ENCODE assay signal across 10 cellular contexts in the genomic region with DNA sequence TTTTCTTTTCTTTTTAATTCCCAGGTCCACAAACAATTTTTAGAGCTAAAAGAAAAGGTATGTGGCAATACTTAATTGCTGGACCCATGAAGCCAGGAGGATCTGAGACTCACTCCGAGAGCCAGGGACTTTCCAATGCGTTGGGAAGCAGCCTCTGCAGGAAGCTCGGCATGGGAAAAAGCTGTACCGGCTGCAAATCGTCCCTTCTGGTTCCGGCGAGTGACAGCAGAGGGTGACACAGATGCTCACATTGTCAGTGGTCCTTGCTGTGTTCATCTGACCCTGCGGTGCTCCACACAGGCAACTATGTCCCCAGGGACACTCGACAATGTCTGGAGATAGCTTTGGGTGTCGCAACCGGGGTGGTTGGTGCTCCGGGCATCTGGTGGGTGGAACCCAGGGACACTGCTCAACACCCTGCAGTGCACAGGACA.
DNase-seq lines count a peak whose midpoint lies in the region; ATAC-seq, FAIRE-seq and TF ChIP-seq lines count a peak whose summit lies in the region.
"Had no signal": no experiment of that assay in that cellular context is flagged by ENCODE, and none has a peak within 500 bp of the region (broad histone marks: within the 10 kb centered on the region; RNA-seq: fewer than 3 reads in every experiment).

No MANE protein-coding gene starts in this region.

- ATAC-seq in pancreas: peak; percentile 68 to 86 (median 82)
- ATAC-seq in HG02642 (IDR thresholded peaks at IDR 0.05; ENCODE audit: poor library complexity, unreplicated experiment): no peak
- ATAC-seq: activated CD8-positive, alpha-beta T cell treated with anti-CD3 and anti-CD28 coated beads, Interleukin-2, amount 10 ng/mL, durations not matched to agents 7 days and 5 days had no signal

- peaks cover 5% of the 10 kb centered on the region for H3K9me3 Mint-ChIP-seq in endodermal cell

- TF ChIP-seq CTCF in endodermal cell (conservative IDR thresholded peaks at IDR 0.05) (no peak), pancreas (IDR thresholded peaks at IDR 0.05) (no peak)

- no peak overlapping the region for H3K9ac ChIP-seq in endodermal cell (ENCODE audit: extremely low read depth, low read length, poor library complexity, severe bottlenecking)

- H3K36me3 ChIP-seq in endodermal cell (ENCODE audit: control insufficient read depth, insufficient read depth, low read length): no peaks in the 10 kb centered on the region
- H3K36me3 ChIP-seq in pancreas: no peaks in the 10 kb centered on the region

- H3K27ac ChIP-seq in endodermal cell (ENCODE audit: low read depth, low read length) (no peak overlapping the region), pancreas (peak overlapping the region in 1 of 4 donors; percentile 15)

- H3K4me1 Mint-ChIP-seq in endodermal cell: peaks cover 25% of the 10 kb centered on the region

- H3K9me3 ChIP-seq in endodermal cell (ENCODE audit: control insufficient read depth, low read length): no peaks in the 10 kb centered on the region
- H3K9me3 ChIP-seq in pancreas: no peaks in the 10 kb centered on the region

- no peaks in the 10 kb centered on the region for H3K36me3 Mint-ChIP-seq in endodermal cell (ENCODE audit: low read depth)

- 77 to 100% methylated on average over 1 to 9 of the region's 12 CpGs for WGBS in endodermal cell (ENCODE audit: insufficient coverage in 1 of 2, insufficient read length in 1 of 2), 2 experiments
- WGBS in pancreas, 2 donors: 14 to 35% methylated on average over 12 of the region's 12 CpGs

- H3K4me1 ChIP-seq in endodermal cell (ENCODE audit: control insufficient read depth, insufficient read depth, low read length) (no peaks in the 10 kb centered on the region), pancreas (no peaks in the 10 kb centered on the region)

- H3K27me3 ChIP-seq in endodermal cell (ENCODE audit: control insufficient read depth, insufficient read depth, low read length, poor library complexity, severe bottlenecking): no peaks in the 10 kb centered on the region
- peaks cover 0 to 3% (median 0%) of the 10 kb centered on the region in 4 donors for H3K27me3 ChIP-seq in pancreas

- DNase-seq in ELF-1 (ENCODE audit: low read depth, low spot score) (peak; percentile 45), NCI-H2171 (lab: John Stamatoyannopoulos, UW) (peak; percentile 19), endodermal cell (peak; percentile 49), pancreas (peak; percentile 5 to 49 (median 26)), HK-2 (ENCODE audit: unreplicated experiment) (no peak), RPMI8226 (no peak)
- DNase-seq in activated naive CD4-positive, alpha-beta T cell treated with anti-CD3 and anti-CD28 coated beads, Interleukin-2, amount 50 U/mL, for 16 hours: no peak
- DNase-seq: activated CD8-positive, alpha-beta T cell treated with anti-CD3 and anti-CD28 coated beads, Interleukin-2, amount 10 ng/mL, durations not matched to agents 7 days and 5 days; NCI-H2029 treated with DMSO at 0.1 percent for 48 hours had no signal

- FAIRE-seq in pancreas (lab: Jason Lieb, UNC): no peak

- no peak overlapping the region for H3K4me3 Mint-ChIP-seq in endodermal cell
- H3K4me3 Mint-ChIP-seq: activated CD8-positive, alpha-beta T cell treated with anti-CD3 and anti-CD28 coated beads, Interleukin-2, amount 10 ng/mL, durations not matched to agents 7 days and 5 days had no signal

- intact Hi-C loops in pancreas (cut with DNase I): no loop called here

- no peak overlapping the region for H3K27ac Mint-ChIP-seq in endodermal cell
- H3K27ac Mint-ChIP-seq: activated CD8-positive, alpha-beta T cell treated with anti-CD3 and anti-CD28 coated beads, Interleukin-2, amount 10 ng/mL, durations not matched to agents 7 days and 5 days had no signal

- peaks cover 5% of the 10 kb centered on the region for H3K27me3 Mint-ChIP-seq in endodermal cell (ENCODE audit: insufficient read depth)

- H3K4me3 ChIP-seq in endodermal cell (ENCODE audit: low read length) (no peak overlapping the region), pancreas (peak overlapping the region in 2 of 4 donors; percentile 8 to 31)

Comparison
In these comparisons a context has a peak if more than half of its experiments do, and no peak if none do; other contexts are left out.
1. DNase-seq: peak in ELF-1 (single experiment), NCI-H2171 (single experiment), endodermal cell (single experiment) and pancreas (6 of 6); none in HK-2 (single experiment), activated naive CD4-positive, alpha-beta T cell treated with anti-CD3 and anti-CD28 coated beads, Interleukin-2, amount 50 U/mL, for 16 hours (single experiment) and RPMI8226 (single experiment).